ENCODE assay signal across 10 cellular contexts in the genomic region with DNA sequence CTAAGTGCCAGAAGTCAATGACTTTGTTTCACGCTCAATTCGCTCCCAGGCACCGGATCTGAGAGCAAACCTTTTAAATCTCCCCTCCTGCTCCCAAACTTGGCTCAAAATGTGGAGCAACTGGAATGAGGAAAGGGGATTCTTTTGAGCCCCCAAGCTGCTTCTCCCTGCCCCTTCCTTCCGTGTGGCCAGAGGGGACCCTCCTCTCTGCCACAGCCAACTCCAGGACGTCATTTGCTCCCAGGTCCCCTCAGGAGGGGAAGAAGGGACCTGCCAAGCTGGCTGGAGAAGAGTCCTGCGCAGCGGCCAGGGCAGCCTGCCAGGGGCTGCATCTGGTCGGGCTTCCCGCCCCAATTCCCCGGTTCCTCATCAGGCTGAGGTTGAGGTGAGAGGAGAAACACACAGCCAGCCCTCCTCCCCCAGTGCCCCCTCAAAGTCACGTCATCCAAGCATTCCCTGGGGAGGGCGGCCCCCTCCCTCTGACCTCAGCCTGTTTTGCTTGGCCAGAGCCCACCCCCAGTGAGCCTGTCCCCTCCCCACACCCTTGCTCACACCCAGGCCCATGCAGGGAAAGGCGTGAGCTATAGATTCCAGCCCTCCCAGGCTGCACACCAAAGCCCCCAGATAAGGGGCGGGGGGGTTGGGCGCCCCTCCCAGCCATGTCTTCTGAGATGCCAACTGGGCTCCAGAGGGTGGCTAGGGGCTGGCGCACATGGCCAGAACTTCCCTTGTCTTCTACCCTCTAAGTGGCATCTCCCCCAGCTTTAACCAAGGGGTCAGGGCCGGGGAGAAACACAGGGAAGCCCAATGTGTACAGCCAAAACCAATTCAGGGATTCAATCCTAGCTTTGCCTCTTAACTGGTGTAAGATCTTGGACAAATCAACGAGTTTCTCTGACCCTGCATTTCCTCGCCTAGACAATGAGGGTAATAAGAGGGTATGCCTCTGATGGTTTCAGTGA. TPM values are rescaled to one million over a fixed set of nuclear protein-coding genes. Genes with fewer than 3 reads are reported as not detected.
DNase-seq lines count a peak whose midpoint lies in the region; ATAC-seq and TF ChIP-seq lines count a peak whose summit lies in the region.
"Had no signal": no experiment of that assay in that cellular context is flagged by ENCODE, and none has a peak within 500 bp of the region (broad histone marks: within the 10 kb centered on the region; RNA-seq: fewer than 3 reads in every experiment).

No MANE protein-coding gene starts in this region.

- in situ Hi-C loops in astrocyte of the spinal cord (cut with HindIII; ENCODE audit: low sequenced_read_pairs) = no loop called here

- no peaks in the 10 kb centered on the region for H3K36me3 ChIP-seq in HUES6 (ENCODE audit: control insufficient read depth, insufficient read depth, low read length)
- H3K36me3 ChIP-seq in spleen = no peaks in the 10 kb centered on the region

- no peak for ATAC-seq in GM19395 (IDR thresholded peaks at IDR 0.05; ENCODE audit: unreplicated experiment)

- H3K9ac ChIP-seq in HUES6 (ENCODE audit: low read length) = peak overlapping the region; percentile 42

- intact Hi-C loops in spleen (cut with DNase I; ENCODE audit: low total_unique reads) = no loop called here

- H3K4me3 ChIP-seq in HUES6 (ENCODE audit: low read depth, low read length) (no peak overlapping the region), astrocyte of the spinal cord (ENCODE audit: low read depth, low read length) (no peak overlapping the region), spleen (no peak overlapping the region)

- H3K27me3 ChIP-seq in HUES6 (ENCODE audit: control insufficient read depth, insufficient read depth, low read length) = no peaks in the 10 kb centered on the region
- H3K27me3 ChIP-seq in spleen (replicated peaks in 1 of 7) = peaks cover 0 to 15% (median 0%) of the 10 kb centered on the region in 7 donors

- H3K27ac ChIP-seq in HUES6 (ENCODE audit: low read depth, low read length) (no peak overlapping the region), spleen (peak overlapping the region in 5 of 8 donors; percentile 13 to 45 (median 25))

- 32 to 58% (median 36%) methylated on average over 11 to 19 of the region's 19 CpGs for WGBS in spleen, 5 donors

- no peak for TF ChIP-seq POLR2A in spleen (IDR thresholded peaks at IDR 0.05)

- H3K4me1 ChIP-seq in HUES6 (ENCODE audit: control insufficient read depth, insufficient read depth, low read length) (peaks cover 44% of the 10 kb centered on the region), spleen (peaks cover 0 to 36% (median 23%) of the 10 kb centered on the region in 6 donors)

- TF ChIP-seq CTCF in astrocyte of the spinal cord (IDR thresholded peaks at IDR 0.05; ENCODE audit: low read depth, low read length) (no peak), spleen (IDR thresholded peaks at IDR 0.05 in 8 of 11, conservative IDR thresholded peaks at IDR 0.05 in 3 of 11) (no peak)

- DNase-seq in astrocyte of the spinal cord (ENCODE audit: low read depth, low spot score) (peak; percentile 83), iPS-NIHi11 (ENCODE audit: low spot score) (peak; percentile 51), spleen (peak; percentile 77), NCI-H2081 treated with DMSO at 0.1 percent for 48 hours (lab: John Stamatoyannopoulos, UW) (no peak), NCI-H1417 treated with DMSO at 0.1 percent for 48 hours (lab: John Stamatoyannopoulos, UW) (no peak)
- no peak for DNase-seq in activated T-cell treated with anti-CD3 and anti-CD28 coated beads, Interleukin-2, amount 50 U/mL, for 1 hour
- DNase-seq: activated effector memory CD4-positive, alpha-beta T cell treated with anti-CD3 and anti-CD28 coated beads, Interleukin-2, amount 50 U/mL, for 16 hours; NCI-H2029 treated with DMSO at 0.1 percent for 48 hours had no signal

- no peaks in the 10 kb centered on the region for H3K9me3 ChIP-seq in HUES6 (ENCODE audit: control insufficient read depth, insufficient read depth, low read depth, low read length)
- no peaks in the 10 kb centered on the region for H3K9me3 ChIP-seq in spleen

RNA-seq across cellular contexts. Expression of gene SH3PXD2A, which starts 35.0 kb away (rescaled TPM):
- 10 to 100 TPM; 27.9 to 50.0 (median 38.8) TPM for total RNA-seq in spleen
- 1 to 10 TPM; 2.6 to 8.1 (median 4.4) TPM for polyA plus RNA-seq in spleen

Comparison
In these comparisons a context has a peak if more than half of its experiments do, and no peak if none do; other contexts are left out.
1. DNase-seq: peak in astrocyte of the spinal cord (single experiment), iPS-NIHi11 (single experiment) and spleen (single experiment); none in NCI-H2081 treated with DMSO at 0.1 percent for 48 hours (single experiment), activated T-cell treated with anti-CD3 and anti-CD28 coated beads, Interleukin-2, amount 50 U/mL, for 1 hour (single experiment) and NCI-H1417 treated with DMSO at 0.1 percent for 48 hours (single experiment).